ENCODE assay signal across 1 cellular context in genomic region chr16:47036201-47036600, GRCh38.
TF ChIP-seq lines count a peak whose summit lies in the region.

No MANE protein-coding gene starts in this region.

TF ChIP-seq in SK-N-SH treated with all-trans-retinoic acid at 6 μM for 48 hours, 23 proteins besides CTCF, POLR2A, EP300 and RAD21 (continued from another document):
- TF ChIP-seq CSRNP3 (CRISPR knock-in tag; IDR thresholded peaks at IDR 0.05), result no peak
- TF ChIP-seq GLIS3 (CRISPR knock-in tag; IDR thresholded peaks at IDR 0.05), result no peak
- TF ChIP-seq CSDC2 (CRISPR knock-in tag; IDR thresholded peaks at IDR 0.05), result no peak
- no peak for TF ChIP-seq ZFP30 (CRISPR knock-in tag; IDR thresholded peaks at IDR 0.05)
- no peak for TF ChIP-seq ZNF70 (CRISPR knock-in tag; IDR thresholded peaks at IDR 0.05)
TF ChIP-seq in SK-N-SH treated with all-trans-retinoic acid at 6 μM for 48 hours: peak in this region for 0.
